ENCODE assay signal across 8 cellular contexts in genomic region chr7:130490888-130491771, GRCh38. TPM values are rescaled to one million over a fixed set of nuclear protein-coding genes. Genes with fewer than 3 reads are reported as not detected.
DNase-seq lines count a peak whose midpoint lies in the region; TF ChIP-seq lines count a peak whose summit lies in the region.

No MANE protein-coding gene starts in this region.

- H3K27me3 ChIP-seq in CD8-positive, alpha-beta memory T cell (ENCODE audit: insufficient read depth, low read length, poor library complexity, severe bottlenecking), result peaks cover 11% of the 10 kb centered on the region
- peaks cover 55% of the 10 kb centered on the region for H3K27me3 ChIP-seq in iPS-20b (ENCODE audit: insufficient read depth, low read length)

- peaks cover 3% of the 10 kb centered on the region for H3K4me1 ChIP-seq in CD8-positive, alpha-beta memory T cell (ENCODE audit: insufficient read depth, low read length)
- H3K4me1 ChIP-seq in iPS-20b (ENCODE audit: insufficient read depth, low read length), result peaks cover 3% of the 10 kb centered on the region; the same call in 1 of the 2 replicates

- H3K9me3 ChIP-seq in CD8-positive, alpha-beta memory T cell (ENCODE audit: low read length), result peaks cover 4% of the 10 kb centered on the region
- H3K9me3 ChIP-seq in iPS-20b (ENCODE audit: insufficient read depth, low read depth, low read length), result peaks cover 9% of the 10 kb centered on the region

- peak overlapping the region; percentile 65; the same call in 1 of the 2 replicates for H3K9ac ChIP-seq in iPS-20b (ENCODE audit: low read depth, low read length)

- peak; percentile 61 to 85 for TF ChIP-seq CTCF in brain (conservative IDR thresholded peaks at IDR 0.05)

- no peak overlapping the region for H3K4me3 ChIP-seq in CD8-positive, alpha-beta memory T cell (ENCODE audit: low read length)
- H3K4me3 ChIP-seq in iPS-20b (ENCODE audit: low read length) (peak overlapping the region; percentile 59), skin epidermis (peak overlapping the region in 6 of 7 experiments; percentile 14 to 42 (median 27))

- peaks cover 0 to 2% (median 0%) of the 10 kb centered on the region in 5 donors for H3K9me3 Mint-ChIP-seq in CD8-positive, alpha-beta memory T cell
- peaks cover 5 to 26% (median 22%) of the 10 kb centered on the region in 5 experiments for H3K9me3 Mint-ChIP-seq in brain

- peaks cover 30 to 62% of the 10 kb centered on the region in 2 donors for H3K27me3 Mint-ChIP-seq in CD8-positive, alpha-beta memory T cell
- peaks cover 21% of the 10 kb centered on the region for H3K27me3 Mint-ChIP-seq in brain

- no peak overlapping the region for H3K27ac Mint-ChIP-seq in CD8-positive, alpha-beta memory T cell
- H3K27ac Mint-ChIP-seq in brain, result peak overlapping the region; percentile 90 to 99 (median 97)

- no peaks in the 10 kb centered on the region for H3K36me3 Mint-ChIP-seq in CD8-positive, alpha-beta memory T cell
- H3K36me3 Mint-ChIP-seq in brain, result peaks cover 38% of the 10 kb centered on the region

- peak overlapping the region; percentile 10 to 80 (median 55) for H3K4me3 Mint-ChIP-seq in CD8-positive, alpha-beta memory T cell
- peak overlapping the region; percentile 87 to 92 (median 90) for H3K4me3 Mint-ChIP-seq in brain

- POLR2A ChIA-PET in CD8-positive, alpha-beta memory T cell (lab: Charles Lee), result no interaction called here

- H3K27ac ChIP-seq in CD8-positive, alpha-beta memory T cell (ENCODE audit: low read depth, low read length), result no peak overlapping the region
- H3K27ac ChIP-seq in iPS-20b (ENCODE audit: low read length) (no peak overlapping the region), skin epidermis (no peak overlapping the region)

- peaks cover 16 to 32% (median 21%) of the 10 kb centered on the region in 3 donors for H3K4me1 Mint-ChIP-seq in CD8-positive, alpha-beta memory T cell
- peaks cover 69% of the 10 kb centered on the region for H3K4me1 Mint-ChIP-seq in brain

- peak in 1 of 5 donors; percentile 64 for DNase-seq in CD8-positive, alpha-beta memory T cell
- DNase-seq in NCI-H1105 treated with DMSO at 0.1 percent for 48 hours (lab: John Stamatoyannopoulos, UW) (peak; percentile 61), NCI-H1417 (lab: John Stamatoyannopoulos, UW) (no peak), RPMI8226 (no peak), RKO (ENCODE audit: low spot score) (no peak)

- CTCF ChIA-PET in CD8-positive, alpha-beta memory T cell (lab: Charles Lee), result no interaction called here

- no peaks in the 10 kb centered on the region for H3K36me3 ChIP-seq in CD8-positive, alpha-beta memory T cell (ENCODE audit: insufficient read depth, low read length)
- no peaks in the 10 kb centered on the region for H3K36me3 ChIP-seq in iPS-20b (ENCODE audit: insufficient read depth, low read depth, low read length)

RNA-seq across cellular contexts. Expression of gene MEST, which starts 0.8 kb away (rescaled TPM):
- total RNA-seq in CD8-positive, alpha-beta memory T cell, result 1 to 10 TPM; 1.8 to 2.7 TPM
- polyA plus RNA-seq in CD8-positive, alpha-beta memory T cell, result 4.3 TPM
- 290 TPM for polyA plus RNA-seq in brain (ENCODE audit: insufficient read depth, low read depth, low replicate concordance)

RNA-seq across cellular contexts. Expression of gene CEP41, which starts 50.3 kb away (rescaled TPM):
- 10 to 100 TPM; 16.6 to 18.8 TPM for total RNA-seq in CD8-positive, alpha-beta memory T cell
- 23.6 TPM for polyA plus RNA-seq in CD8-positive, alpha-beta memory T cell
- polyA plus RNA-seq in brain (ENCODE audit: insufficient read depth, low read depth, low replicate concordance), result 86.1 TPM

Comparison
In these comparisons a context has a peak if more than half of its experiments do, and no peak if none do; other contexts are left out.
1. H3K27ac Mint-ChIP-seq: peak in brain (5 of 5); none in CD8-positive, alpha-beta memory T cell (0 of 8).
2. RNA of gene MEST, which starts 0.8 kb away (polyA plus RNA-seq): 290 TPM in brain (single experiment); 4.3 TPM in CD8-positive, alpha-beta memory T cell (single experiment); every median in the first group is over 10 times any median in the second.